ENCODE assay signal across 8 cellular contexts in genomic region chr1:148345617-148346259, GRCh38.
DNase-seq lines count a peak whose midpoint lies in the region; TF ChIP-seq lines count a peak whose summit lies in the region.
"Not testable (repeated sequence)": the region's sequence is repeated elsewhere in the genome, so short reads cannot be mapped to it uniquely, and the experiment has no call there.

No MANE protein-coding gene starts in this region.

- WGBS in prostate gland = 7% methylated on average over 3 of the region's 3 CpGs

- peak; percentile 54 for TF ChIP-seq CTCF in coronary artery (IDR thresholded peaks at IDR 0.05)
- peak in 3 of 4 experiments; percentile 24 to 54 (median 27) for TF ChIP-seq CTCF in prostate gland (IDR thresholded peaks at IDR 0.05)

- H3K36me3 ChIP-seq in Karpas-422 (ENCODE audit: insufficient read depth, low read length); prostate gland: not testable (repeated sequence)

- not testable (repeated sequence) for H3K4me1 Mint-ChIP-seq in activated T-cell treated with anti-CD3 and anti-CD28 coated beads, Interleukin-2, amount 50 U/mL, for 24 hours (ENCODE audit: low read depth)

- not testable (repeated sequence) for H3K36me3 Mint-ChIP-seq in activated T-cell treated with anti-CD3 and anti-CD28 coated beads, Interleukin-2, amount 50 U/mL, for 24 hours (ENCODE audit: low read depth)

- not testable (repeated sequence) for H4K20me1 ChIP-seq in Karpas-422 (ENCODE audit: insufficient read depth, low read depth, low read length)

- not testable (repeated sequence) for H3K9me3 ChIP-seq in Karpas-422 (ENCODE audit: low read length); prostate gland

- TF ChIP-seq POLR2A in prostate gland (IDR thresholded peaks at IDR 0.05) = not testable (repeated sequence)

- H3K27me3 Mint-ChIP-seq in activated T-cell treated with anti-CD3 and anti-CD28 coated beads, Interleukin-2, amount 50 U/mL, for 24 hours = peaks cover 25% of the 10 kb centered on the region

- not testable (repeated sequence) for H3K9me2 ChIP-seq in Karpas-422 (replicated peaks; ENCODE audit: insufficient read depth, low read length)

- H3K79me2 ChIP-seq in Karpas-422 (ENCODE audit: low read length) = not testable (repeated sequence)

- H3K4me1 ChIP-seq in Karpas-422 (ENCODE audit: low read length); prostate gland (replicated peaks): not testable (repeated sequence)

- H3K27me3 ChIP-seq in Karpas-422 (ENCODE audit: low read length); prostate gland (replicated peaks; ENCODE audit: insufficient read depth): not testable (repeated sequence)

- H3K9me3 Mint-ChIP-seq in activated T-cell treated with anti-CD3 and anti-CD28 coated beads, Interleukin-2, amount 50 U/mL, for 24 hours = not testable (repeated sequence)

- H3K4me3 Mint-ChIP-seq in activated T-cell treated with anti-CD3 and anti-CD28 coated beads, Interleukin-2, amount 50 U/mL, for 24 hours = not testable (repeated sequence)

- H3K27ac ChIP-seq in Karpas-422 (ENCODE audit: low read length); coronary artery; prostate gland: not testable (repeated sequence)

- H3K9ac ChIP-seq in Karpas-422 (ENCODE audit: low read length) = not testable (repeated sequence)

- H3K27ac Mint-ChIP-seq in activated T-cell treated with anti-CD3 and anti-CD28 coated beads, Interleukin-2, amount 50 U/mL, for 24 hours = peak overlapping the region; percentile 31

- not testable (repeated sequence) for H3K4me2 ChIP-seq in Karpas-422 (ENCODE audit: low read depth, low read length, poor library complexity, severe bottlenecking)

- DNase-seq in ACHN = peak; percentile 48
- peak; percentile 44 for DNase-seq in GM03348 (ENCODE audit: low spot score)
- peak; percentile 53 for DNase-seq in Karpas-422
- DNase-seq in RPMI7951 (ENCODE audit: low read depth) = peak; percentile 32
- DNase-seq in activated T-cell treated with anti-CD3 and anti-CD28 coated beads, Interleukin-2, amount 50 U/mL, for 24 hours; coronary artery (ENCODE audit: low spot score); prostate gland (ENCODE audit: low spot score): not testable (repeated sequence)
- DNase-seq in iPS-NIHi7 (ENCODE audit: extremely low spot score) = peak; percentile 30

- not testable (repeated sequence) for H3K4me3 ChIP-seq in Karpas-422 (ENCODE audit: low read length); coronary artery; prostate gland

- in situ Hi-C loops in ACHN (cut with HindIII; ENCODE audit: low pct_ligation_motif_present, low pct_unique_long_range_greater_than_20kb, low sequenced_read_pairs) = not testable (repeated sequence)

- intact Hi-C loops in prostate gland (cut with DNase I) = not testable (repeated sequence)

- not testable (repeated sequence) for H2AFZ ChIP-seq in Karpas-422 (ENCODE audit: low read length)
